Comparison of ENCODE assay signal across 19 cellular contexts in genomic region chr2:104846182-104846954, GRCh38. TPM values are rescaled to one million over a fixed set of nuclear protein-coding genes. Genes with fewer than 3 reads are reported as not detected.
A peak's percentile ranks its signal among the peaks of the same experiment; 100 is the strongest.
DNase-seq lines count a peak whose midpoint lies in the region; TF ChIP-seq lines count a peak whose summit lies in the region.
"Had no signal": no experiment of that assay in that cellular context is flagged by ENCODE, and none has a peak within 500 bp of the region (broad histone marks: within the 10 kb centered on the region; RNA-seq: fewer than 3 reads in every experiment).

No MANE protein-coding gene starts in this region.

- no peak overlapping the region for H3K4me3 ChIP-seq in HEK293 (ENCODE audit: low read depth, low read length)
- no peak overlapping the region for H3K4me3 ChIP-seq in prostate gland
- H3K4me3 ChIP-seq: coronary artery, K562, lower lobe of right lung, right lobe of liver had no signal

- CTCF ChIA-PET in HEK293 (lab: Yijun Ruan, JAX) (interaction anchor here (0.6 to 1.1 kb wide), 5 partner anchors 10 to 461 kb away, joined by 3 to 4 read pairs (median 3); no protein-coding TSS in a partner anchor), GM10248 (lab: Yijun Ruan, JAX) (interaction anchor here (1.2 to 3.9 kb wide), 5 partner anchors 10 to 1685 kb away, joined by 3 to 31 read pairs (median 5); no protein-coding TSS in a partner anchor)

- WGBS in prostate gland = 11% methylated on average over 17 of the region's 17 CpGs

- H3K36me3 ChIP-seq in HEK293 (ENCODE audit: control insufficient read depth in 2 of 2, insufficient read depth in 1 of 2, low read length in 2 of 2) = no peaks in the 10 kb centered on the region
- H3K36me3 ChIP-seq in prostate gland = no peaks in the 10 kb centered on the region
- H3K36me3 ChIP-seq: ascending aorta, BE2C, lower lobe of right lung, neutrophil, right lobe of liver had no signal

- peaks cover 52% of the 10 kb centered on the region for H3K27me3 ChIP-seq in prostate gland (replicated peaks; ENCODE audit: insufficient read depth)

- intact Hi-C loops in prostate gland (cut with DNase I) = no loop called here

- POLR2A ChIA-PET in HEK293 (lab: Yijun Ruan, JAX) = interaction anchor here (0.6 kb wide), 1 partner anchor 260 kb away, joined by 4 read pairs; no protein-coding TSS in a partner anchor
- POLR2A ChIA-PET in GM10248 (lab: Yijun Ruan, JAX) = no interaction called here

- no peak for TF ChIP-seq POLR2A in prostate gland (IDR thresholded peaks at IDR 0.05)

- H3K9me3 ChIP-seq in HEK293 (ENCODE audit: control insufficient read depth, insufficient read depth, low read depth, low read length) = no peaks in the 10 kb centered on the region
- no peaks in the 10 kb centered on the region for H3K9me3 ChIP-seq in prostate gland
- H3K9me3 ChIP-seq: ascending aorta, BE2C, lower lobe of right lung, neutrophil, right lobe of liver had no signal

- DNase-seq in caudate nucleus (lab: John Stamatoyannopoulos, UW) (peak in 4 of 61 donors; percentile 41 to 73 (median 56)), medulla oblongata (ENCODE audit: extremely low spot score) (peak; percentile 57), substantia nigra (lab: John Stamatoyannopoulos, UW) (peak in 4 of 49 donors; percentile 28 to 71 (median 43)), GM10248 (ENCODE audit: extremely low spot score) (no peak), 8988T (no peak), prostate gland (ENCODE audit: low spot score) (no peak)
- DNase-seq: activated CD4-positive, alpha-beta T cell treated with anti-CD3 and anti-CD28 coated beads for 36 hours; activated naive CD4-positive, alpha-beta T cell treated with anti-CD3 and anti-CD28 coated beads for 36 hours; BE2C; Calu3; lower lobe of right lung; NCI-H2107; right lobe of liver had no signal

- TF ChIP-seq CTCF in HEK293 (tag by site-specific recombination; IDR thresholded peaks at IDR 0.05) (no peak), GM10248 (IDR thresholded peaks at IDR 0.05; ENCODE audit: control extremely low read depth, extremely low read depth, low read depth, missing control alignments) (no peak), prostate gland (IDR thresholded peaks at IDR 0.05) (no peak)

- peaks cover 40% of the 10 kb centered on the region for H3K4me1 ChIP-seq in HEK293 (ENCODE audit: control insufficient read depth, insufficient read depth, low read length)
- no peaks in the 10 kb centered on the region for H3K4me1 ChIP-seq in prostate gland (replicated peaks)
- H3K4me1 ChIP-seq: BE2C had no signal

- H3K27ac ChIP-seq in HEK293 (ENCODE audit: extremely low read depth, low read depth, low read length) = no peak overlapping the region
- peak overlapping the region; percentile 98 for H3K27ac ChIP-seq in caudate nucleus (ENCODE audit: low read depth, low read length)
- H3K27ac ChIP-seq in substantia nigra (ENCODE audit: low read depth, low read length, poor library complexity, severe bottlenecking) = peak overlapping the region; percentile 93
- H3K27ac ChIP-seq in prostate gland = no peak overlapping the region
- H3K27ac ChIP-seq: ascending aorta, coronary artery, lower lobe of right lung, neutrophil, right lobe of liver had no signal

TF ChIP-seq in HEK293, 187 proteins besides CTCF, POLR2A, EP300 and RAD21 (continues in another document):
- TF ChIP-seq ZBTB10 (tag by site-specific recombination; IDR thresholded peaks at IDR 0.05) (no peak), PRDM10 (tag by site-specific recombination; IDR thresholded peaks at IDR 0.05) (0 out of 2 replicates have a peak, but pooled peaks have one; percentile 31), ZNF26 (tag by site-specific recombination; IDR thresholded peaks at IDR 0.05) (no peak), ZNF830 (tag by site-specific recombination; IDR thresholded peaks at IDR 0.05; ENCODE audit: low read depth) (no peak)

RNA-seq across cellular contexts. Expression of gene POU3F3, which starts 7.5 kb away (rescaled TPM):
- 1 to 10 TPM in 1 of 2 donors, not detected in 1; 2.2 TPM for total RNA-seq in prostate gland
- total RNA-seq: activated CD4-positive, alpha-beta T cell treated with anti-CD3 and anti-CD28 coated beads for 36 hours; activated naive CD4-positive, alpha-beta T cell treated with anti-CD3 and anti-CD28 coated beads for 36 hours; Calu3; G401; K562; lower lobe of right lung; right lobe of liver had no signal

Comparison
In these comparisons a context has a peak if more than half of its experiments do, and no peak if none do; other contexts are left out.
1. H3K27ac ChIP-seq: peak in caudate nucleus (single experiment) and substantia nigra (single experiment); none in HEK293 (single experiment) and prostate gland (0 of 2).